18 cellular contexts compared by ENCODE assay signal in genomic region chr20:63449025-63449424, GRCh38. TPM values are rescaled to one million over a fixed set of nuclear protein-coding genes. Genes with fewer than 3 reads are reported as not detected.
DNase-seq lines count a peak whose midpoint lies in the region; ATAC-seq and TF ChIP-seq lines count a peak whose summit lies in the region.
"Had no signal": no experiment of that assay in that cellular context is flagged by ENCODE, and none has a peak within 500 bp of the region (broad histone marks: within the 10 kb centered on the region; RNA-seq: fewer than 3 reads in every experiment).

No MANE protein-coding gene starts in this region.

- H3K36me3 Mint-ChIP-seq in glutamatergic neuron (ENCODE audit: unreplicated experiment), result no peaks in the 10 kb centered on the region
- H3K36me3 Mint-ChIP-seq: CD4-positive, CD25-positive, alpha-beta regulatory T cell; CD8-positive, alpha-beta memory T cell had no signal

- no peak overlapping the region for H3K4me3 Mint-ChIP-seq in glutamatergic neuron (ENCODE audit: unreplicated experiment)
- H3K4me3 Mint-ChIP-seq: B cell; CD4-positive, CD25-positive, alpha-beta regulatory T cell; CD8-positive, alpha-beta memory T cell had no signal

- DNase-seq in glutamatergic neuron (no peak), UCSD-AML1 (lab: John Stamatoyannopoulos, UW; ENCODE audit: unreplicated experiment) (no peak)
- DNase-seq: 8988T; C1 segment of cervical spinal cord; Caco-2; CD4-positive, CD25-positive, alpha-beta regulatory T cell; CD8-positive, alpha-beta memory T cell; GM23248; H7; IMR-90 had no signal

- TF ChIP-seq CTCF in glutamatergic neuron (IDR thresholded peaks at IDR 0.05; ENCODE audit: partially characterized antibody, unreplicated experiment), result no peak

- peaks cover 36% of the 10 kb centered on the region for H3K4me1 Mint-ChIP-seq in glutamatergic neuron (ENCODE audit: low read depth, unreplicated experiment)

- ATAC-seq in GM21737 (IDR thresholded peaks at IDR 0.05; ENCODE audit: unreplicated experiment) (no peak), HG02759 (IDR thresholded peaks at IDR 0.05; ENCODE audit: unreplicated experiment) (no peak)
- ATAC-seq: K562 had no signal

- peaks cover 20% of the 10 kb centered on the region for H3K9me3 Mint-ChIP-seq in glutamatergic neuron (ENCODE audit: unreplicated experiment)
- H3K9me3 Mint-ChIP-seq: CD4-positive, CD25-positive, alpha-beta regulatory T cell; CD8-positive, alpha-beta memory T cell had no signal

- no peaks in the 10 kb centered on the region for H3K9me3 ChIP-seq in BLaER1

- no peak overlapping the region for H3K27ac ChIP-seq in BLaER1
- peak overlapping the region; percentile 34 for H3K27ac ChIP-seq in angular gyrus (ENCODE audit: low read depth, low read length)
- H3K27ac ChIP-seq in temporal lobe (ENCODE audit: low read depth, low read length), result peak overlapping the region; percentile 36
- H3K27ac ChIP-seq: GM23248, HL-60 had no signal

- H3K36me3 ChIP-seq in BLaER1, result no peaks in the 10 kb centered on the region

- no peaks in the 10 kb centered on the region for H4K20me1 ChIP-seq in BLaER1

- no peak overlapping the region for H3K4me3 ChIP-seq in BLaER1
- H3K4me3 ChIP-seq: GM23248, K562 had no signal

- peak overlapping the region; percentile 78 for H3K27ac Mint-ChIP-seq in glutamatergic neuron (ENCODE audit: unreplicated experiment)
- H3K27ac Mint-ChIP-seq: B cell; CD4-positive, CD25-positive, alpha-beta regulatory T cell; CD8-positive, alpha-beta memory T cell had no signal

- H3K27me3 Mint-ChIP-seq in glutamatergic neuron (ENCODE audit: unreplicated experiment), result peaks cover 27% of the 10 kb centered on the region

- H3K4me1 ChIP-seq in BLaER1, result peaks cover 91% of the 10 kb centered on the region
- H3K4me1 ChIP-seq: Caco-2 had no signal

- no peak overlapping the region for H3K9ac ChIP-seq in BLaER1
- H3K9ac ChIP-seq: GM23248 had no signal

- no peaks in the 10 kb centered on the region for H3K27me3 ChIP-seq in BLaER1

- peak overlapping the region; percentile 89; the same call in 1 of the 2 replicates for H3K4me2 ChIP-seq in BLaER1

RNA-seq across cellular contexts. Expression of gene KCNQ2, which starts 23.4 kb away (rescaled TPM):
- 354 TPM for total RNA-seq in glutamatergic neuron (ENCODE audit: unreplicated experiment)
- 136 TPM for total RNA-seq in temporal lobe
- total RNA-seq: CD8-positive, alpha-beta memory T cell; GM23248; IMR-90 had no signal

RNA-seq across cellular contexts. Expression of gene EEF1A2, which starts 49.9 kb away (rescaled TPM):
- 55.3 TPM for total RNA-seq in glutamatergic neuron (ENCODE audit: unreplicated experiment)
- total RNA-seq in temporal lobe, result 209 TPM
